14 cellular contexts compared by ENCODE assay signal in genomic region chr6:51842066-51842465, GRCh38.
A peak's percentile ranks its signal among the peaks of the same experiment; 100 is the strongest.
DNase-seq lines count a peak whose midpoint lies in the region; ATAC-seq and TF ChIP-seq lines count a peak whose summit lies in the region.
"Had no signal": no experiment of that assay in that cellular context is flagged by ENCODE, and none has a peak within 500 bp of the region (broad histone marks: within the 10 kb centered on the region; RNA-seq: fewer than 3 reads in every experiment).

No MANE protein-coding gene starts in this region.

- H2BK15ac ChIP-seq in mesendoderm (replicated peaks; ENCODE audit: low read depth), result no peak overlapping the region

- H3K79me2 ChIP-seq in mesendoderm (ENCODE audit: control insufficient read depth, insufficient read depth, low read length) (no peaks in the 10 kb centered on the region), osteoblast (ENCODE audit: insufficient read depth, low read length) (no peaks in the 10 kb centered on the region)

- H3K27me3 ChIP-seq in HUES48 (ENCODE audit: control insufficient read depth, insufficient read depth, low read length) (no peaks in the 10 kb centered on the region), mesendoderm (ENCODE audit: insufficient read depth, low read length, poor library complexity) (no peaks in the 10 kb centered on the region), osteoblast (ENCODE audit: insufficient read depth, low read length) (no peaks in the 10 kb centered on the region)

- H3K27me3 Mint-ChIP-seq in brain, result peaks cover 8% of the 10 kb centered on the region

- TF ChIP-seq CTCF in brain (conservative IDR thresholded peaks at IDR 0.05) (no peak), osteoblast (IDR thresholded peaks at IDR 0.05; ENCODE audit: extremely low read depth, low read depth, low read length) (no peak)

- H3K4me1 Mint-ChIP-seq in brain, result peaks cover 66% of the 10 kb centered on the region
- H3K4me1 Mint-ChIP-seq: CD4-positive, CD25-positive, alpha-beta regulatory T cell had no signal

- peak overlapping the region; percentile 10 to 73 (median 15) for H3K4me3 Mint-ChIP-seq in brain
- H3K4me3 Mint-ChIP-seq: CD4-positive, CD25-positive, alpha-beta regulatory T cell had no signal

- H3K18ac ChIP-seq in mesendoderm (ENCODE audit: low read length), result no peak overlapping the region

- no peak overlapping the region for H3K23ac ChIP-seq in mesendoderm (ENCODE audit: low read length)

- no peak overlapping the region for H3K4ac ChIP-seq in mesendoderm (ENCODE audit: low read depth, low read length)

- H3K4me1 ChIP-seq in HUES48 (ENCODE audit: control insufficient read depth, insufficient read depth, low read length), result peaks cover 20% of the 10 kb centered on the region; the same call in 1 of the 2 replicates
- H3K4me1 ChIP-seq in mesendoderm (ENCODE audit: control insufficient read depth, low read depth, low read length), result peaks cover 5% of the 10 kb centered on the region
- H3K4me1 ChIP-seq in osteoblast (ENCODE audit: insufficient read depth, low read length), result no peaks in the 10 kb centered on the region
- H3K4me1 ChIP-seq: HAP-1 had no signal

- H3K4me2 ChIP-seq in mesendoderm (ENCODE audit: low read length) (no peak overlapping the region), osteoblast (ENCODE audit: insufficient read depth, low read length) (no peak overlapping the region)

- H2BK120ac ChIP-seq in mesendoderm (ENCODE audit: low read depth, low read length), result no peak overlapping the region

- H4K20me1 ChIP-seq in osteoblast (ENCODE audit: insufficient read depth, low read length), result no peaks in the 10 kb centered on the region

- no peak overlapping the region for H4K5ac ChIP-seq in mesendoderm (ENCODE audit: low read length)

- no peak overlapping the region for H3K9ac ChIP-seq in HUES48 (ENCODE audit: low read depth, low read length)
- H3K9ac ChIP-seq in mesendoderm (ENCODE audit: low read length), result no peak overlapping the region

- peak overlapping the region; percentile 70 for H3K27ac ChIP-seq in HUES48 (ENCODE audit: low read depth, low read length)
- H3K27ac ChIP-seq in mesendoderm (ENCODE audit: low read depth, low read length), result no peak overlapping the region
- no peak overlapping the region for H3K27ac ChIP-seq in osteoblast (ENCODE audit: low read depth, low read length)

- H3K36me3 Mint-ChIP-seq in brain, result no peaks in the 10 kb centered on the region
- H3K36me3 Mint-ChIP-seq: CD4-positive, CD25-positive, alpha-beta regulatory T cell had no signal

- H2BK5ac ChIP-seq in mesendoderm (ENCODE audit: low read length), result no peak overlapping the region

- DNase-seq in mesendoderm, result no peak
- DNase-seq in osteoblast (ENCODE audit: insufficient read length, low spot score, missing footprints), result peak; percentile 6
- DNase-seq in HuH-7 (ENCODE audit: low spot score), result no peak
- no peak for DNase-seq in glomerular visceral epithelial cell (ENCODE audit: extremely low spot score)
- DNase-seq: CD4-positive, CD25-positive, alpha-beta regulatory T cell; DMS79; Karpas-422; NCI-H1694; NCI-H446 had no signal

- no CpG with 5 or more reads among the region's 7 CpGs for WGBS in mesendoderm (ENCODE audit: extremely low coverage, insufficient coverage, low lambda C conversion rate)

- H3K79me1 ChIP-seq in mesendoderm (ENCODE audit: low read length), result no peaks in the 10 kb centered on the region

- peaks cover 0 to 4% (median 0%) of the 10 kb centered on the region in 5 experiments for H3K9me3 Mint-ChIP-seq in brain

- H3K56ac ChIP-seq in mesendoderm (ENCODE audit: low read length), result peak overlapping the region; percentile 27

- no peak overlapping the region for H2AFZ ChIP-seq in osteoblast (ENCODE audit: low read length)

- H4K8ac ChIP-seq in mesendoderm (ENCODE audit: low read depth, low read length), result no peak overlapping the region

- H3K9me3 ChIP-seq in HUES48 (ENCODE audit: control insufficient read depth, insufficient read depth, low read length), result no peaks in the 10 kb centered on the region
- H3K9me3 ChIP-seq in osteoblast (ENCODE audit: low read depth, low read length), result no peaks in the 10 kb centered on the region
- H3K9me3 ChIP-seq: HAP-1 had no signal

- no peak overlapping the region for H3K4me3 ChIP-seq in HUES48 (ENCODE audit: low read depth, low read length)
- no peak overlapping the region for H3K4me3 ChIP-seq in mesendoderm (ENCODE audit: low read length)
- H3K4me3 ChIP-seq in osteoblast (ENCODE audit: insufficient read depth, low read length), result no peak overlapping the region
- H3K4me3 ChIP-seq: HAP-1 had no signal

- H3K27ac Mint-ChIP-seq in brain, result peak overlapping the region; percentile 62 to 97 (median 79)
- H3K27ac Mint-ChIP-seq: CD4-positive, CD25-positive, alpha-beta regulatory T cell had no signal

- ATAC-seq in HG03139 (IDR thresholded peaks at IDR 0.05; ENCODE audit: unreplicated experiment), result no peak
- ATAC-seq: Right ventricle myocardium inferior had no signal

- H2AK5ac ChIP-seq in mesendoderm (ENCODE audit: low read length), result no peak overlapping the region

- H3K36me3 ChIP-seq in HUES48 (ENCODE audit: control insufficient read depth, insufficient read depth, low read length) (no peaks in the 10 kb centered on the region), mesendoderm (ENCODE audit: control insufficient read depth, insufficient read depth, low read length) (no peaks in the 10 kb centered on the region), osteoblast (ENCODE audit: insufficient read depth, low read length) (no peaks in the 10 kb centered on the region)
- H3K36me3 ChIP-seq: HAP-1 had no signal
